Comparison of ENCODE assay signal across 23 cellular contexts in the genomic region with DNA sequence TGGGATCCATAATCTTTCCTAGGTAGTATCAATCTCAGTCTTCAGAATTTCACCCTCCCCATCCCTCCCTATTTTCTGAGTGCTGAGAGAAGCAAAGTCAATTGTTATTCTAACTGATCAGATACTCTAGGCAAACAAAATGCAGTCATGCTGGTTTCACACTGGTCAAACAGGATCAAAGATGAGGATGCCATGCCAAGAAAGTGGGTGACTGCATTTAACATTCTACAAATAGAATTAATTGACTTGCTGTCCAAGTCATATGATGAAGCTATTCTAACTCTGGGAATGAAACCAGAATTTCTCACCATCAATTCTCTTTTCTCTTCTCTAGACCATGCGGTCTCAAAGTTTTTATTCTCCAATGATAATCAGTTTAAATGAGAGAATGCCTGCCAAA.
DNase-seq lines count a peak whose midpoint lies in the region; ATAC-seq and TF ChIP-seq lines count a peak whose summit lies in the region.
"Had no signal": no experiment of that assay in that cellular context is flagged by ENCODE, and none has a peak within 500 bp of the region (broad histone marks: within the 10 kb centered on the region; RNA-seq: fewer than 3 reads in every experiment).

No MANE protein-coding gene starts in this region.

- intact Hi-C loops in psoas muscle (cut with DNase I) = no loop called here

- H3K4me3 ChIP-seq in LNCaP clone FGC (ENCODE audit: low read depth, low read length) = no peak overlapping the region
- H3K4me3 ChIP-seq in astrocyte of the cerebellum (ENCODE audit: low read depth, low read length) = no peak overlapping the region
- no peak overlapping the region for H3K4me3 ChIP-seq in retinal pigment epithelial cell (ENCODE audit: low read length)
- no peak overlapping the region for H3K4me3 ChIP-seq in psoas muscle
- H3K4me3 ChIP-seq: Peyer's patch, right atrium auricular region, SJSA1, spleen had no signal

- H3K27me3 ChIP-seq in psoas muscle (ENCODE audit: insufficient read depth in 3 of 3, low read length in 2 of 3) = no peaks in the 10 kb centered on the region
- H3K27me3 ChIP-seq: Peyer's patch, right atrium auricular region, SJSA1, spleen had no signal

- ATAC-seq in psoas muscle = no peak
- ATAC-seq in activated CD8-positive, alpha-beta memory T cell treated with anti-CD3 and anti-CD28 coated beads, Interleukin-2, amount 10 ng/mL, durations not matched to agents 7 days and 5 days = no peak
- no peak for ATAC-seq in activated CD4-positive, CD25-positive, alpha-beta regulatory T cell treated with anti-CD3 and anti-CD28 coated beads, Interleukin-2, amount 50 U/mL, for 24 hours
- ATAC-seq: stimulated activated naive B cell treated with anti-CD40 and anti-IgM and Interleukin-4, amounts not matched to agents 10 μg/mL and 1 μg/mL and 100 μg/mL, for 72 hours had no signal

- H3K27ac Mint-ChIP-seq in activated CD8-positive, alpha-beta memory T cell treated with anti-CD3 and anti-CD28 coated beads, Interleukin-2, amount 10 ng/mL, durations not matched to agents 7 days and 5 days = no peak overlapping the region
- H3K27ac Mint-ChIP-seq: activated CD4-positive, alpha-beta T cell treated with anti-CD3 and anti-CD28 coated beads, Interleukin-2, amount 10 ng/mL, durations not matched to agents 24 days and 14 days; activated naive CD4-positive, alpha-beta T cell treated with anti-CD3 and anti-CD28 coated beads, Interleukin-2, amount 10 ng/mL, durations not matched to agents 7 days and 5 days; activated T-helper 1 cell treated with anti-CD3 and anti-CD28 coated beads, Interleukin-12 subunit alpha, Interleukin-12 subunit beta, Interleukin-2, Interleukin-4 antibody, amounts not matched to agents 30 ng/mL and 10 ng/mL and 1 ng/mL, durations not matched to agents 14 hours and 24 hours and 36 hours; CD4-positive, CD25-positive, alpha-beta regulatory T cell; stimulated activated naive B cell treated with anti-CD40 and anti-IgM and Interleukin-4, amounts not matched to agents 10 μg/mL and 1 μg/mL and 100 μg/mL, for 72 hours had no signal

- in situ Hi-C loops in astrocyte of the cerebellum (cut with HindIII; ENCODE audit: low sequenced_read_pairs) = no loop called here

- no peaks in the 10 kb centered on the region for H3K27me3 Mint-ChIP-seq in activated CD8-positive, alpha-beta memory T cell treated with anti-CD3 and anti-CD28 coated beads, Interleukin-2, amount 10 ng/mL, durations not matched to agents 7 days and 5 days
- H3K27me3 Mint-ChIP-seq: activated CD4-positive, alpha-beta T cell treated with anti-CD3 and anti-CD28 coated beads, Interleukin-2, amount 10 ng/mL, durations not matched to agents 24 days and 14 days; activated naive CD4-positive, alpha-beta T cell treated with anti-CD3 and anti-CD28 coated beads, Interleukin-2, amount 10 ng/mL, durations not matched to agents 7 days and 5 days; CD4-positive, CD25-positive, alpha-beta regulatory T cell; stimulated activated naive B cell treated with anti-CD40 and anti-IgM and Interleukin-4, amounts not matched to agents 10 μg/mL and 1 μg/mL and 100 μg/mL, for 72 hours had no signal

- H3K4me1 ChIP-seq in psoas muscle = no peaks in the 10 kb centered on the region
- H3K4me1 ChIP-seq: Peyer's patch, right atrium auricular region, SJSA1 had no signal

- CTCF ChIA-PET in activated CD8-positive, alpha-beta memory T cell treated with anti-CD3 and anti-CD28 coated beads, Interleukin-2, amount 10 ng/mL, durations not matched to agents 7 days and 5 days (lab: Charles Lee) = no interaction called here

- DNase-seq in LNCaP clone FGC (ENCODE audit: low read depth) = peak; percentile 92
- DNase-seq in astrocyte of the cerebellum (ENCODE audit: low read depth) = peak; percentile 35
- DNase-seq in inferior parietal cortex (ENCODE audit: extremely low spot score) = peak; percentile 47
- DNase-seq in retinal pigment epithelial cell (ENCODE audit: low read depth) = peak; percentile 1
- no peak for DNase-seq in psoas muscle
- no peak for DNase-seq in activated CD8-positive, alpha-beta memory T cell treated with anti-CD3 and anti-CD28 coated beads, Interleukin-2, amount 10 ng/mL, durations not matched to agents 7 days and 5 days
- DNase-seq: activated CD4-positive, alpha-beta T cell treated with anti-CD3 and anti-CD28 coated beads, Interleukin-2, amount 10 ng/mL, durations not matched to agents 24 days and 14 days; activated naive CD4-positive, alpha-beta T cell treated with anti-CD3 and anti-CD28 coated beads, Interleukin-2, amount 10 ng/mL, durations not matched to agents 7 days and 5 days; amniotic stem cell; CD4-positive, CD25-positive, alpha-beta regulatory T cell; glutamatergic neuron; GOT3; NCI-H1105; NCI-H2029 treated with DMSO at 0.1 percent for 48 hours; NCI-H510A; Peyer's patch; spleen; stimulated activated CD4-positive, alpha-beta T cell treated with anti-CD3 and anti-CD28 coated beads, Interleukin-4, amount 100 ng/mL, for 24 hours; stimulated activated naive B cell treated with anti-CD40 and anti-IgM and Interleukin-4, amounts not matched to agents 10 μg/mL and 1 μg/mL and 100 μg/mL, for 72 hours had no signal

- H3K9me3 ChIP-seq in psoas muscle = no peaks in the 10 kb centered on the region
- H3K9me3 ChIP-seq: Peyer's patch, right atrium auricular region, SJSA1 had no signal

- 57 to 92% (median 57%) methylated on average over 1 of the region's 1 CpG for WGBS in psoas muscle, 3 donors

- H3K27ac ChIP-seq in psoas muscle = no peak overlapping the region
- H3K27ac ChIP-seq: Peyer's patch, right atrium auricular region, SJSA1 had no signal

- TF ChIP-seq CTCF in LNCaP clone FGC (IDR thresholded peaks at IDR 0.05; ENCODE audit: control insufficient read depth, extremely low read depth, insufficient read depth) = no peak
- TF ChIP-seq CTCF in astrocyte of the cerebellum (IDR thresholded peaks at IDR 0.05; ENCODE audit: low read depth, low read length, missing control alignments) = no peak
- no peak for TF ChIP-seq CTCF in retinal pigment epithelial cell (conservative IDR thresholded peaks at IDR 0.05; ENCODE audit: low read depth, low read length)
- no peak for TF ChIP-seq CTCF in psoas muscle (IDR thresholded peaks at IDR 0.05)

- H3K9me3 Mint-ChIP-seq in activated CD8-positive, alpha-beta memory T cell treated with anti-CD3 and anti-CD28 coated beads, Interleukin-2, amount 10 ng/mL, durations not matched to agents 7 days and 5 days (ENCODE audit: low read depth) = peaks cover 9% of the 10 kb centered on the region
- H3K9me3 Mint-ChIP-seq: activated CD4-positive, alpha-beta T cell treated with anti-CD3 and anti-CD28 coated beads, Interleukin-2, amount 10 ng/mL, durations not matched to agents 24 days and 14 days; activated T-helper 1 cell treated with anti-CD3 and anti-CD28 coated beads, Interleukin-12 subunit alpha, Interleukin-12 subunit beta, Interleukin-2, Interleukin-4 antibody, amounts not matched to agents 30 ng/mL and 10 ng/mL and 1 ng/mL, durations not matched to agents 14 hours and 24 hours and 36 hours had no signal

- H3K4me1 Mint-ChIP-seq in activated CD8-positive, alpha-beta memory T cell treated with anti-CD3 and anti-CD28 coated beads, Interleukin-2, amount 10 ng/mL, durations not matched to agents 7 days and 5 days = no peaks in the 10 kb centered on the region
- H3K4me1 Mint-ChIP-seq: activated CD4-positive, alpha-beta T cell treated with anti-CD3 and anti-CD28 coated beads, Interleukin-2, amount 10 ng/mL, durations not matched to agents 24 days and 14 days; activated naive CD4-positive, alpha-beta T cell treated with anti-CD3 and anti-CD28 coated beads, Interleukin-2, amount 10 ng/mL, durations not matched to agents 7 days and 5 days; CD4-positive, CD25-positive, alpha-beta regulatory T cell; stimulated activated naive B cell treated with anti-CD40 and anti-IgM and Interleukin-4, amounts not matched to agents 10 μg/mL and 1 μg/mL and 100 μg/mL, for 72 hours had no signal

- H3K4me3 Mint-ChIP-seq in activated CD8-positive, alpha-beta memory T cell treated with anti-CD3 and anti-CD28 coated beads, Interleukin-2, amount 10 ng/mL, durations not matched to agents 7 days and 5 days = no peak overlapping the region
- H3K4me3 Mint-ChIP-seq: activated CD4-positive, alpha-beta T cell treated with anti-CD3 and anti-CD28 coated beads, Interleukin-2, amount 10 ng/mL, durations not matched to agents 24 days and 14 days; activated naive CD4-positive, alpha-beta T cell treated with anti-CD3 and anti-CD28 coated beads, Interleukin-2, amount 10 ng/mL, durations not matched to agents 7 days and 5 days; activated T-helper 1 cell treated with anti-CD3 and anti-CD28 coated beads, Interleukin-12 subunit alpha, Interleukin-12 subunit beta, Interleukin-2, Interleukin-4 antibody, amounts not matched to agents 30 ng/mL and 10 ng/mL and 1 ng/mL, durations not matched to agents 14 hours and 24 hours and 36 hours; CD4-positive, CD25-positive, alpha-beta regulatory T cell; stimulated activated naive B cell treated with anti-CD40 and anti-IgM and Interleukin-4, amounts not matched to agents 10 μg/mL and 1 μg/mL and 100 μg/mL, for 72 hours had no signal

- H3K36me3 ChIP-seq in psoas muscle (ENCODE audit: insufficient read depth in 1 of 2, low read depth in 1 of 2) = no peaks in the 10 kb centered on the region
- H3K36me3 ChIP-seq: Peyer's patch, right atrium auricular region, SJSA1, spleen had no signal

- H3K36me3 Mint-ChIP-seq in activated CD8-positive, alpha-beta memory T cell treated with anti-CD3 and anti-CD28 coated beads, Interleukin-2, amount 10 ng/mL, durations not matched to agents 7 days and 5 days = no peaks in the 10 kb centered on the region
- H3K36me3 Mint-ChIP-seq: activated naive CD4-positive, alpha-beta T cell treated with anti-CD3 and anti-CD28 coated beads, Interleukin-2, amount 10 ng/mL, durations not matched to agents 7 days and 5 days; CD4-positive, CD25-positive, alpha-beta regulatory T cell; stimulated activated naive B cell treated with anti-CD40 and anti-IgM and Interleukin-4, amounts not matched to agents 10 μg/mL and 1 μg/mL and 100 μg/mL, for 72 hours had no signal

Comparison
In these comparisons a context has a peak if more than half of its experiments do, and no peak if none do; other contexts are left out.
1. DNase-seq: peak in LNCaP clone FGC (single experiment), astrocyte of the cerebellum (single experiment), inferior parietal cortex (single experiment) and retinal pigment epithelial cell (single experiment); none in psoas muscle (0 of 2) and activated CD8-positive, alpha-beta memory T cell treated with anti-CD3 and anti-CD28 coated beads, Interleukin-2, amount 10 ng/mL, durations not matched to agents 7 days and 5 days (single experiment).